Comparison of ENCODE assay signal across 3 cellular contexts in the genomic region with DNA sequence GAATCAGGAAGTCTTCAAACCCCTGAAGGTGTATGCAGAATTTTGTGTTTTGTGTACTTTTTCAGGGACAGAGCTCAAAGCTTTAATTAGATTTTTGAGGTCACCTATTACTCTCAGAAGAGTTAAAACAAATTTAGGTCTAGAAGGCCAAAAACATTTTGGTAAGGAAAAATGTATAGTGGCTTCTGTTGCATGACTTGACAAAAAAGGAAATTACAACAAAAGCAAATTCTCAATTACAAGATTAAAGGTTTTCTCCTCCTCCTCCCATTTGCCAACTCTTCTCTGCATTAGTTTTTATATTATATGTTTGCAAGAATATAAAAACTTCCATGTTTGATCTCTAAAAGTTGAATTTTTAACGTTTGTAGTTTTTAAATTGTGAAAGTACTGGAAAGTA.
TF ChIP-seq lines count a peak whose summit lies in the region.

No MANE protein-coding gene starts in this region.

TF ChIP-seq in A549, 52 proteins besides CTCF, POLR2A, EP300 and RAD21:
- TF ChIP-seq NFE2L2 (conservative IDR thresholded peaks at IDR 0.05; ENCODE audit: low read length) (peak; percentile 43; the same call in 1 of the 2 replicates), HDAC2 (IDR thresholded peaks at IDR 0.05) (no peak)

TF ChIP-seq in IMR-90, 13 proteins besides CTCF, POLR2A, EP300 and RAD21:
- TF ChIP-seq NFE2L2 (IDR thresholded peaks at IDR 0.05; ENCODE audit: low read depth, low read length) (peak; percentile 63; the same call in 1 of the 2 replicates), SMC3 (IDR thresholded peaks at IDR 0.05; ENCODE audit: low read depth, low read length) (no peak)

TF ChIP-seq in GM12878, 131 proteins besides CTCF, POLR2A, EP300 and RAD21:
- TF ChIP-seq SMAD1 (IDR thresholded peaks at IDR 0.05; ENCODE audit: low read depth, partially characterized antibody) (no peak), YY1 (IDR thresholded peaks at IDR 0.05; ENCODE audit: low read depth, low read length) (no peak), ZNF207 (IDR thresholded peaks at IDR 0.05; ENCODE audit: borderline replicate concordance) (no peak), CHD2 (IDR thresholded peaks at IDR 0.05; ENCODE audit: borderline replicate concordance, low read depth, low read length) (no peak)
- TF ChIP-seq, protein P1, sequence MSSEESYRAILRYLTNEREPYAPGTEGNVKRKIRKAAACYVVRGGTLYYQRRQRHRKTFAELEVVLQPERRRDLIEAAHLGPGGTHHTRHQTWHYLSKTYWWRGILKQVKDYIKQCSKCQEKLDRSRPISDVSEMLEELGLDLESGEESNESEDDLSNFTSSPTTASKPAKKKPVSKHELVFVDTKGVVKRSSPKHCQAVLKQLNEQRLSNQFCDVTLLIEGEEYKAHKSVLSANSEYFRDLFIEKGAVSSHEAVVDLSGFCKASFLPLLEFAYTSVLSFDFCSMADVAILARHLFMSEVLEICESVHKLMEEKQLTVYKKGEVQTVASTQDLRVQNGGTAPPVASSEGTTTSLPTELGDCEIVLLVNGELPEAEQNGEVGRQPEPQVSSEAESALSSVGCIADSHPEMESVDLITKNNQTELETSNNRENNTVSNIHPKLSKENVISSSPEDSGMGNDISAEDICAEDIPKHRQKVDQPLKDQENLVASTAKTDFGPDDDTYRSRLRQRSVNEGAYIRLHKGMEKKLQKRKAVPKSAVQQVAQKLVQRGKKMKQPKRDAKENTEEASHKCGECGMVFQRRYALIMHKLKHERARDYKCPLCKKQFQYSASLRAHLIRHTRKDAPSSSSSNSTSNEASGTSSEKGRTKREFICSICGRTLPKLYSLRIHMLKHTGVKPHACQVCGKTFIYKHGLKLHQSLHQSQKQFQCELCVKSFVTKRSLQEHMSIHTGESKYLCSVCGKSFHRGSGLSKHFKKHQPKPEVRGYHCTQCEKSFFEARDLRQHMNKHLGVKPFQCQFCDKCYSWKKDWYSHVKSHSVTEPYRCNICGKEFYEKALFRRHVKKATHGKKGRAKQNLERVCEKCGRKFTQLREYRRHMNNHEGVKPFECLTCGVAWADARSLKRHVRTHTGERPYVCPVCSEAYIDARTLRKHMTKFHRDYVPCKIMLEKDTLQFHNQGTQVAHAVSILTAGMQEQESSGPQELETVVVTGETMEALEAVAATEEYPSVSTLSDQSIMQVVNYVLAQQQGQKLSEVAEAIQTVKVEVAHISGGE (CRISPR knock-in tag; IDR thresholded peaks at IDR 0.05), result no peak
- TF ChIP-seq, protein P2, sequence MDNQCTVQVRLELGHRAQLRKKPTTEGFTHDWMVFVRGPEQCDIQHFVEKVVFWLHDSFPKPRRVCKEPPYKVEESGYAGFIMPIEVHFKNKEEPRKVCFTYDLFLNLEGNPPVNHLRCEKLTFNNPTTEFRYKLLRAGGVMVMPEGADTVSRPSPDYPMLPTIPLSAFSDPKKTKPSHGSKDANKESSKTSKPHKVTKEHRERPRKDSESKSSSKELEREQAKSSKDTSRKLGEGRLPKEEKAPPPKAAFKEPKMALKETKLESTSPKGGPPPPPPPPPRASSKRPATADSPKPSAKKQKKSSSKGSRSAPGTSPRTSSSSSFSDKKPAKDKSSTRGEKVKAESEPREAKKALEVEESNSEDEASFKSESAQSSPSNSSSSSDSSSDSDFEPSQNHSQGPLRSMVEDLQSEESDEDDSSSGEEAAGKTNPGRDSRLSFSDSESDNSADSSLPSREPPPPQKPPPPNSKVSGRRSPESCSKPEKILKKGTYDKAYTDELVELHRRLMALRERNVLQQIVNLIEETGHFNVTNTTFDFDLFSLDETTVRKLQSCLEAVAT (IDR thresholded peaks at IDR 0.05), result 0 out of 2 replicates have a peak, but pooled peaks have one; percentile 36
